In the genomic region with DNA sequence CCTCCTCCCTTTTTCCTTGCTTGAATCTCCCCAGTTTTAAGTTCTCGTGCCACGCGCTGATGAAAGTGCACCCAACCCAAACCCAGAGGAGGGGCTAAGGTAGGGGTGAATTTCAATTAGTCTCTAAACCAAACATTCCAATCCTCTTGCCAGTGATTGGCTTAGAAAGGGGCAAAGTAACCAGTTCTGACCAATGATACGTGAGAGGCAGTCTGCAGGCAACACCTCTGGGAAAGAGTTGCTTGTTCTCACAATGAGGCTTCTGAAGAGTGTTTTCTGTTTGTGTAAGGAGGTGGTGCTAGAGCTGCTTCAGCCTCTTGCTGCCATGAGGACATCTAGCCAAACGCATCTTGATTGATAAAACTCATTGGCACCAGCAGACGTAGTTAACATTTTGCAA, we compare ENCODE assay signal across 22 cellular contexts. TPM values are rescaled to one million over a fixed set of nuclear protein-coding genes. Genes with fewer than 3 reads are reported as not detected.
A peak's percentile ranks its signal among the peaks of the same experiment; 100 is the strongest.
DNase-seq lines count a peak whose midpoint lies in the region; ATAC-seq, FAIRE-seq and TF ChIP-seq lines count a peak whose summit lies in the region.
"Had no signal": no experiment of that assay in that cellular context is flagged by ENCODE, and none has a peak within 500 bp of the region (broad histone marks: within the 10 kb centered on the region; RNA-seq: fewer than 3 reads in every experiment).

No MANE protein-coding gene starts in this region.

- H3K4ac ChIP-seq in H1 (replicated peaks; ENCODE audit: insufficient read length, low read depth, low read length) (no peak overlapping the region), mesendoderm (ENCODE audit: low read depth, low read length) (no peak overlapping the region)

- no peak overlapping the region for H4K91ac ChIP-seq in H1 (replicated peaks; ENCODE audit: insufficient read length, low read length)

- no peak for TF ChIP-seq EP300 in H1 (IDR thresholded peaks at IDR 0.05; ENCODE audit: borderline replicate concordance in 1 of 2, low read depth in 2 of 2, low read length in 2 of 2)

- H3K4me3 ChIP-seq in H1 (ENCODE audit: extremely low read depth in 1 of 4, insufficient read depth in 2 of 4, low read depth in 3 of 4, low read length in 4 of 4) (peak overlapping the region in 2 of 4 experiments; percentile 24 to 39; a peak in 2 of 8 replicates), mesendoderm (ENCODE audit: low read length) (no peak overlapping the region), gastrocnemius medialis (no peak overlapping the region)
- H3K4me3 ChIP-seq: esophagus squamous epithelium, GM23248, right atrium auricular region, transverse colon had no signal

- CTCF ChIA-PET in H1 (lab: Charles Lee; ENCODE audit: partially characterized antibody): interaction anchor here (1.3 to 3.2 kb wide), 13 partner anchors 8 to 405 kb away, joined by 3 to 34 read pairs (median 11); no protein-coding TSS in a partner anchor

- H3K79me1 ChIP-seq in H1 (ENCODE audit: low read depth, low read length) (no peaks in the 10 kb centered on the region), mesendoderm (ENCODE audit: low read length) (no peaks in the 10 kb centered on the region)

- no peak for ATAC-seq in gastrocnemius medialis
- ATAC-seq: activated naive CD8-positive, alpha-beta T cell treated with anti-CD3 and anti-CD28 coated beads, Interleukin-2, amount 50 U/mL, for 24 hours; activated T-cell treated with anti-CD3 and anti-CD28 coated beads, Interleukin-2, amount 50 U/mL, for 4 hours; natural killer cell had no signal

- no peak overlapping the region for H3K9ac ChIP-seq in H1 (replicated peaks in 1 of 4; ENCODE audit: extremely low read depth in 1 of 4, low read depth in 3 of 4, low read length in 3 of 4)
- H3K9ac ChIP-seq in mesendoderm (ENCODE audit: low read length): no peak overlapping the region
- H3K9ac ChIP-seq: GM23248 had no signal

- H3K4me1 ChIP-seq in H1 (replicated peaks in 1 of 4; ENCODE audit: control insufficient read depth in 3 of 4, insufficient read depth in 4 of 4, low read length in 3 of 4) (peaks cover 0 to 2% (median 0%) of the 10 kb centered on the region in 4 experiments; a peak in 1 of 7 replicates), mesendoderm (ENCODE audit: control insufficient read depth, low read depth, low read length) (no peaks in the 10 kb centered on the region), gastrocnemius medialis (peaks cover 0 to 3% of the 10 kb centered on the region in 2 donors)

- H3K9me3 ChIP-seq in H1 (ENCODE audit: insufficient read depth in 2 of 2, low read depth in 1 of 2, low read length in 1 of 2) (no peaks in the 10 kb centered on the region), gastrocnemius medialis (no peaks in the 10 kb centered on the region)
- H3K9me3 ChIP-seq: esophagus squamous epithelium, right atrium auricular region, transverse colon had no signal

- H3K36me3 ChIP-seq in H1 (ENCODE audit: control insufficient read depth in 2 of 4, insufficient read depth in 4 of 4, low read length in 3 of 4) (no peaks in the 10 kb centered on the region), mesendoderm (ENCODE audit: control insufficient read depth, insufficient read depth, low read length) (no peaks in the 10 kb centered on the region), gastrocnemius medialis (no peaks in the 10 kb centered on the region)
- H3K36me3 ChIP-seq: esophagus squamous epithelium, right atrium auricular region, transverse colon had no signal

- H3K27ac ChIP-seq in H1 (ENCODE audit: low read depth, low read length) (no peak overlapping the region), mesendoderm (ENCODE audit: low read depth, low read length) (no peak overlapping the region), gastrocnemius medialis (no peak overlapping the region)
- H3K27ac ChIP-seq: esophagus squamous epithelium, GM23248, right atrium auricular region, transverse colon had no signal

- intact Hi-C loops in gastrocnemius medialis (cut with DNase I; ENCODE audit: low total_unique reads): loop anchor here (1.0 to 10.0 kb wide), 5 partner anchors 77 to 537 kb away; partner anchors contain the start of gene PLCE1

- POLR2A ChIA-PET in H1 (lab: Charles Lee; ENCODE audit: partially characterized antibody): interaction anchor here (1.2 kb wide), 1 partner anchor 36 kb away, joined by 4 read pairs; no protein-coding TSS in a partner anchor

- H3K4me2 ChIP-seq in H1 (ENCODE audit: insufficient read depth in 1 of 2, low read depth in 2 of 2, low read length in 2 of 2): peak overlapping the region in 1 of 2 experiments; percentile 59; a peak in 2 of 4 replicates
- H3K4me2 ChIP-seq in mesendoderm (ENCODE audit: low read length): no peak overlapping the region

- H3K23me2 ChIP-seq in H1 (ENCODE audit: low read depth, low read length): no peaks in the 10 kb centered on the region

- TF ChIP-seq CTCF in H1 (IDR thresholded peaks at IDR 0.05; ENCODE audit: control extremely low read depth in 1 of 3, insufficient read depth in 1 of 3, low read depth in 1 of 3, low read length in 3 of 3): no peak
- no peak for TF ChIP-seq CTCF in gastrocnemius medialis (IDR thresholded peaks at IDR 0.05 in 4 of 5, conservative IDR thresholded peaks at IDR 0.05 in 1 of 5)

- H2BK15ac ChIP-seq in H1 (ENCODE audit: low read length): no peak overlapping the region
- no peak overlapping the region for H2BK15ac ChIP-seq in mesendoderm (replicated peaks; ENCODE audit: low read depth)

- H3K79me2 ChIP-seq in H1 (ENCODE audit: control insufficient read depth in 1 of 2, insufficient read depth in 2 of 2, low read length in 2 of 2): no peaks in the 10 kb centered on the region
- H3K79me2 ChIP-seq in mesendoderm (ENCODE audit: control insufficient read depth, insufficient read depth, low read length): no peaks in the 10 kb centered on the region

- 87% methylated on average over 6 of the region's 6 CpGs; no CpG with 5 or more reads in 1 of the 2 experiments for WGBS in H1 (ENCODE audit: extremely low coverage in 1 of 2, insufficient coverage in 1 of 2, insufficient read length in 1 of 2, insufficient replicate concordance in 2 of 2, low coverage in 1 of 2, low lambda C conversion rate in 2 of 2, missing lambda C conversion rate in 1 of 2), 2 experiments
- WGBS in mesendoderm (ENCODE audit: extremely low coverage, insufficient coverage, low lambda C conversion rate): no CpG with 5 or more reads among the region's 6 CpGs

- peak; percentile 76 for FAIRE-seq in H1 (lab: Jason Lieb, UNC)

- no peak overlapping the region; the same call in 1 of the 2 replicates for H2AFZ ChIP-seq in H1 (ENCODE audit: low read length)
- H2AFZ ChIP-seq: GM23248 had no signal

- H2BK5ac ChIP-seq in H1 (ENCODE audit: low read depth, low read length): no peak overlapping the region
- no peak overlapping the region for H2BK5ac ChIP-seq in mesendoderm (ENCODE audit: low read length)

- H4K20me1 ChIP-seq in H1 (replicated peaks in 1 of 2; ENCODE audit: control insufficient read depth in 1 of 2, insufficient read depth in 2 of 2, low read length in 2 of 2): peaks cover 0 to 2% of the 10 kb centered on the region in 2 experiments

- H3K14ac ChIP-seq in H1 (ENCODE audit: insufficient read length): no peak overlapping the region

- H4K5ac ChIP-seq in H1 (ENCODE audit: insufficient read length, low read depth, low read length): no peak overlapping the region
- no peak overlapping the region for H4K5ac ChIP-seq in mesendoderm (ENCODE audit: low read length)

- H3K56ac ChIP-seq in H1 (replicated peaks; ENCODE audit: insufficient read length, low read depth, low read length): no peak overlapping the region
- no peak overlapping the region for H3K56ac ChIP-seq in mesendoderm (ENCODE audit: low read length)

- H3K27me3 ChIP-seq in H1 (replicated peaks in 1 of 4; ENCODE audit: control insufficient read depth in 3 of 4, extremely low read depth in 1 of 4, insufficient read depth in 3 of 4, low read length in 3 of 4): no peaks in the 10 kb centered on the region
- no peaks in the 10 kb centered on the region for H3K27me3 ChIP-seq in mesendoderm (ENCODE audit: insufficient read depth, low read length, poor library complexity)
- no peaks in the 10 kb centered on the region for H3K27me3 ChIP-seq in gastrocnemius medialis
- H3K27me3 ChIP-seq: esophagus squamous epithelium, right atrium auricular region, transverse colon had no signal

- H2AK5ac ChIP-seq in H1 (ENCODE audit: low read depth, low read length) (no peak overlapping the region), mesendoderm (ENCODE audit: low read length) (no peak overlapping the region)

- H3K23ac ChIP-seq in H1 (ENCODE audit: insufficient read length) (no peak overlapping the region), mesendoderm (ENCODE audit: low read length) (no peak overlapping the region)

- no peak overlapping the region for H2BK20ac ChIP-seq in H1 (ENCODE audit: low read length)

- H2BK12ac ChIP-seq in H1 (ENCODE audit: low read depth, low read length): no peak overlapping the region

- DNase-seq in DMS53 treated with DMSO at 0.1 percent for 48 hours (lab: John Stamatoyannopoulos, UW; ENCODE audit: unreplicated experiment) (peak; percentile 39), NCI-H2029 (lab: John Stamatoyannopoulos, UW) (peak; percentile 23), H1 (ENCODE audit: low read depth in 1 of 2, low spot score in 2 of 2) (no peak), mesendoderm (peak; percentile 79), NCI-H82 (lab: John Stamatoyannopoulos, UW) (no peak), NCI-H774 (lab: John Stamatoyannopoulos, UW) (no peak), AML-193 (lab: John Stamatoyannopoulos, UW) (no peak), gastrocnemius medialis (no peak)
- DNase-seq: activated CD4-positive, alpha-beta T cell treated with anti-CD3 and anti-CD28 coated beads, Interleukin-2, amount 10 ng/mL, durations not matched to agents 7 days and 5 days; activated naive CD8-positive, alpha-beta T cell treated with anti-CD3 and anti-CD28 coated beads, Interleukin-2, amount 50 U/mL, for 24 hours; activated T-cell treated with anti-CD3 and anti-CD28 coated beads, Interleukin-2, amount 50 U/mL, for 4 hours; central memory CD4-positive, alpha-beta T cell; esophagus squamous epithelium; foreskin melanocyte; GM23248; natural killer cell; NCI-H1105 treated with DMSO at 0.1 percent for 48 hours; NCI-H2081; NCI-H524; SW 1271; transverse colon had no signal

- H2BK120ac ChIP-seq in H1 (replicated peaks; ENCODE audit: low read depth, low read length) (no peak overlapping the region), mesendoderm (ENCODE audit: low read depth, low read length) (no peak overlapping the region)

- TF ChIP-seq POLR2A in H1 (IDR thresholded peaks at IDR 0.05; ENCODE audit: control extremely low read depth in 1 of 2, low read depth in 2 of 2, low read length in 2 of 2) (no peak), gastrocnemius medialis (IDR thresholded peaks at IDR 0.05) (no peak)

- no peak overlapping the region for H4K8ac ChIP-seq in H1 (ENCODE audit: extremely low read depth, insufficient read depth, low read length)
- no peak overlapping the region for H4K8ac ChIP-seq in mesendoderm (ENCODE audit: low read depth, low read length)

- H3K18ac ChIP-seq in H1 (ENCODE audit: extremely low read depth, low read length) (no peak overlapping the region), mesendoderm (ENCODE audit: low read length) (no peak overlapping the region)

- no peak for TF ChIP-seq RAD21 in H1 (IDR thresholded peaks at IDR 0.05 in 1 of 2, conservative IDR thresholded peaks at IDR 0.05 in 1 of 2; ENCODE audit: low read depth in 2 of 2, low read length in 2 of 2)

- in situ Hi-C loops in gastrocnemius medialis (cut with MboI; ENCODE audit: low sequenced_read_pairs in 4 of 4): loop anchor here in 3 of 4 donors (5.0 kb wide), 2 partner anchors 402 to 407 kb away; no protein-coding TSS in a partner anchor

RNA-seq across cellular contexts. Expression of gene SLC35G1, which starts 21.8 kb away (rescaled TPM):
- 6.2 and 6.9 TPM in 2 replicates for total RNA-seq in H1 (2021; fragmentation: NEBNext Ultra II Directional; extraction: Animal tissue kit (Norgen Biotek cat#: 25700))
- polyA plus RNA-seq in H1 (2011; rRNA removed): 3.9 and 6.4 TPM in 2 replicates
- 5.4 TPM for polyA plus RNA-seq in H1 (2011; cell fraction: cytosol; rRNA removed)
- 6.0 TPM for polyA plus RNA-seq in H1 (2011; cell fraction: nucleus; rRNA removed)
- polyA plus RNA-seq in H1 (2012, experiment 1 of 2): 3.2 to 4.8 TPM (median 4.3 TPM) in 4 replicates
- polyA plus RNA-seq in H1 (2012, experiment 2 of 2): 0.72 TPM
- 6.5 TPM for polyA plus RNA-seq in H1 (2013, experiment 1 of 2)
- polyA plus RNA-seq in H1 (2013, experiment 2 of 2): 6.5 TPM
- polyA minus RNA-seq in H1 (2011; rRNA and poly(A)+ RNA removed): 8.5 and 11.0 TPM in 2 replicates
- polyA minus RNA-seq in H1 (2011; cell fraction: cytosol; rRNA and poly(A)+ RNA removed): 2.1 TPM
- 15.0 TPM for polyA minus RNA-seq in H1 (2011; cell fraction: nucleus; rRNA and poly(A)+ RNA removed)
- polyA plus RNA-seq in mesendoderm (2013, experiment 1 of 2): 6.0 TPM
- 6.2 TPM for polyA plus RNA-seq in mesendoderm (2013, experiment 2 of 2)
- total RNA-seq in gastrocnemius medialis: 1 to 10 TPM in 2 of 4 donors, under 1 TPM in 2; 0.78 to 3.4 (median 0.97) TPM

Comparison
In these comparisons a context has a peak if more than half of its experiments do, and no peak if none do; other contexts are left out.
1. DNase-seq: peak in DMS53 treated with DMSO at 0.1 percent for 48 hours (single experiment), NCI-H2029 (single experiment) and mesendoderm (single experiment); none in H1 (0 of 2), NCI-H82 (single experiment), NCI-H774 (single experiment), AML-193 (0 of 2) and gastrocnemius medialis (0 of 2).